ENCODE assay signal across 8 cellular contexts in the genomic region with DNA sequence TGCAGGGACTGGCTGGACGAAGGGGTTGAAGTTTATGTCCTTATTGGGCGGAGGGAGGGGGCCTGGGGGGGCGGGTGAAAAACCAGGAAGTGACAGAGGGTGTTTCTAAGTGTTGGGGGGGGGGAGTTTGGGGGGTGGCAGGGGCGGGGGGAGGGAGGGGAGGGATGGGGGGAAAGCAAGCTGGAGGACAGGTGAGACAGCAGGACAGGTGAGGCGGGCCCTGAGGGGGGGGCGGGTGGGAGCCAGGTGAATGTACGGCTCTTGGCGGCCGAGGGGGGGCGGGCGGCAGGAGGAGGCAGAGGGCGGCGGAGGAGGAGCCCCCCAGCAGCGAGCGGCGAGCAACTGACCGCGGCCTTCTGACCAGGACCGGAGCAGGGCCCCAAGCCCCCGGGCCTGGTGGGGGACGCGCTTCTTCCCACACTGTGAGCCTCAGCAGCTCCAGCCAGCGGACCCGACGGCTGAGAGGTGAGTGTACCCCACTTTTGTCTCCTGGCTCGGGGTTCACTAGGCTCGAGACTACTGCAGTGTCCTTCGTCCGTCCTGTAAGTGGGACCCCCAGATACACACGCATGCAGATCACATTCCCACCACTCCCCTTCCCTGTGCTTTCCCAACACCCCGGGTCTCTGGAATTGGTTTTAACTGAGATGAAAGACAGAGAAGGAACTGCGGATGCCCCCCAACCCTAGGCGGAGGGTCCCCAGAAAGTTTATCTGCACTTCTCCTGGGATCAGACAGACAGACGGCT. TPM values are rescaled to one million over a fixed set of nuclear protein-coding genes. Genes with fewer than 3 reads are reported as not detected.
DNase-seq lines count a peak whose midpoint lies in the region; ATAC-seq and TF ChIP-seq lines count a peak whose summit lies in the region.

A gene (plus strand): TSS at position 324 of the 748 bp plus-strand sequence. CDS start 11,859 bp downstream, outside the sequence.

- no peaks in the 10 kb centered on the region for H3K9me2 ChIP-seq in OCI-LY7 (ENCODE audit: insufficient read depth, low read length)

- intact Hi-C loops in OCI-LY7 (cut with micrococcal nuclease; ENCODE audit: unreplicated experiment), result loop anchor here (1.0 to 5.0 kb wide), 3 partner anchors 15 to 140 kb away; no protein-coding TSS in a partner anchor

- peaks cover 10% of the 10 kb centered on the region; the same call in 1 of the 2 replicates for H3K79me2 ChIP-seq in OCI-LY7 (ENCODE audit: insufficient read depth, low read depth, low read length)

- no peaks in the 10 kb centered on the region for H4K20me1 ChIP-seq in OCI-LY7 (ENCODE audit: insufficient read depth, low read length)

- CTCF ChIA-PET in AG04450 (lab: Charles Lee), result interaction anchor here (0.6 to 1.0 kb wide), 4 partner anchors 15 to 43 kb away, joined by 3 to 7 read pairs (median 4); no protein-coding TSS in a partner anchor
- CTCF ChIA-PET in OCI-LY7 (lab: Charles Lee; ENCODE audit: unreplicated experiment), result interaction anchor here (1.7 kb wide), 1 partner anchor 15 kb away, joined by 5 read pairs; no protein-coding TSS in a partner anchor

- DNase-seq in AG04450 (ENCODE audit: low read depth, low spot score) (no peak), OCI-LY7 (ENCODE audit: low spot score) (no peak), choroid plexus epithelial cell (ENCODE audit: low read depth) (peak; percentile 21), left lobe of liver (ENCODE audit: low spot score) (peak; percentile 63), NCI-H2171 (lab: John Stamatoyannopoulos, UW) (no peak)

- peak within 1 kb of the TSS; percentile 94 for H3K4me2 ChIP-seq in OCI-LY7 (ENCODE audit: low read length)

- peak within 1 kb of the TSS; percentile 94 for H3K4me3 ChIP-seq in AG04450 (ENCODE audit: low read depth, low read length)
- peak within 1 kb of the TSS; percentile 87 for H3K4me3 ChIP-seq in OCI-LY7 (ENCODE audit: low read depth, low read length, poor library complexity, severe bottlenecking)
- peak within 1 kb of the TSS; percentile 86 for H3K4me3 ChIP-seq in choroid plexus epithelial cell (ENCODE audit: low read depth, low read length)
- peak within 1 kb of the TSS; percentile 94 to 95 for H3K4me3 ChIP-seq in stomach smooth muscle (ENCODE audit: low read length in 2 of 2)

- no peaks in the 10 kb centered on the region; the same call in 1 of the 2 replicates for H3K9me3 ChIP-seq in AG04450 (ENCODE audit: control insufficient read depth, insufficient read depth, low read length)
- H3K9me3 ChIP-seq in OCI-LY7 (ENCODE audit: low read length), result no peaks in the 10 kb centered on the region
- no peaks in the 10 kb centered on the region for H3K9me3 ChIP-seq in stomach smooth muscle (ENCODE audit: control insufficient read depth in 2 of 2, low read length in 2 of 2)

- POLR2A ChIA-PET in AG04450 (lab: Yijun Ruan, JAX), result interaction anchor here (1.3 kb wide), 1 partner anchor 15 kb away, joined by 4 read pairs; no protein-coding TSS in a partner anchor
- POLR2A ChIA-PET in OCI-LY7 (lab: Charles Lee), result interaction anchor here (0.5 to 2.0 kb wide), 2 partner anchors 14 to 572 kb away, joined by 3 to 10 read pairs; no protein-coding TSS in a partner anchor

- H3K4me1 ChIP-seq in OCI-LY7 (ENCODE audit: insufficient read depth, low read length, poor library complexity, severe bottlenecking), result peaks cover 69% of the 10 kb centered on the region
- peaks cover 59% of the 10 kb centered on the region for H3K4me1 ChIP-seq in stomach smooth muscle (ENCODE audit: control insufficient read depth, insufficient read depth, low read length)

- BruUV-seq in OCI-LY7 (replicated peaks; lab: Mats Ljungman, UMichigan), result no TSS peak

- H3K27ac ChIP-seq in AG04450 (ENCODE audit: low read depth, low read length) (peak within 1 kb of the TSS; percentile 84), OCI-LY7 (ENCODE audit: low read depth, low read length, poor library complexity, severe bottlenecking) (peak within 1 kb of the TSS; percentile 92), stomach smooth muscle (ENCODE audit: low read length) (peak within 1 kb of the TSS; percentile 98)

- H3K36me3 ChIP-seq in OCI-LY7 (ENCODE audit: insufficient read depth, low read length) (no peaks in the 10 kb centered on the region), stomach smooth muscle (ENCODE audit: control insufficient read depth in 2 of 2, insufficient read depth in 2 of 2, low read length in 2 of 2) (no peaks in the 10 kb centered on the region)

- H3K9ac ChIP-seq in stomach smooth muscle (ENCODE audit: low read length in 2 of 2), result peak within 1 kb of the TSS; percentile 92 to 95

- H3K27me3 ChIP-seq in AG04450 (ENCODE audit: control insufficient read depth, insufficient read depth, low read length) (no peaks in the 10 kb centered on the region), stomach smooth muscle (ENCODE audit: control insufficient read depth in 1 of 2, insufficient read depth in 2 of 2, low read length in 2 of 2) (no peaks in the 10 kb centered on the region)

- peak; percentile 5 for ATAC-seq in GM19023 (IDR thresholded peaks at IDR 0.05; ENCODE audit: unreplicated experiment)
- ATAC-seq in left lobe of liver, result peak; percentile 2
- ATAC-seq in GM19467 (IDR thresholded peaks at IDR 0.05; ENCODE audit: unreplicated experiment), result no peak

- TF ChIP-seq CTCF in AG04450 (IDR thresholded peaks at IDR 0.05; ENCODE audit: low read depth, low read length) (no peak), OCI-LY7 (conservative IDR thresholded peaks at IDR 0.05; ENCODE audit: low read length) (no peak), choroid plexus epithelial cell (conservative IDR thresholded peaks at IDR 0.05; ENCODE audit: low read depth, low read length) (no peak)

- peak within 1 kb of the TSS; percentile 23; the same call in 1 of the 2 replicates for H2AFZ ChIP-seq in OCI-LY7 (ENCODE audit: low read length)

RNA-seq across cellular contexts. Expression of the gene that starts here (rescaled TPM):
- 8.7 and 12.7 TPM in 2 replicates for polyA plus RNA-seq in AG04450 (2011; rRNA removed)
- 9.7 and 10.5 TPM in 2 replicates for polyA minus RNA-seq in AG04450 (2011; rRNA and poly(A)+ RNA removed)
- 14.2 and 16.3 TPM in 2 replicates for total RNA-seq in OCI-LY7 (2014; rRNA removed; shearing (Covaris generic))
- 22.2 and 23.2 TPM in 2 replicates for total RNA-seq in OCI-LY7 (2022)
- 89.5 TPM for total RNA-seq in left lobe of liver

Comparison
In these comparisons a context has a peak if more than half of its experiments do, and no peak if none do; other contexts are left out.
1. DNase-seq: peak in choroid plexus epithelial cell (single experiment) and left lobe of liver (single experiment); none in AG04450 (single experiment), OCI-LY7 (single experiment) and NCI-H2171 (single experiment).
2. Peak in every context shown above with its lines, with median percentiles within 50 percentile points of each other: H3K27ac ChIP-seq and H3K4me3 ChIP-seq.